Comparison of ENCODE assay signal across 2 cellular contexts in the genomic region with DNA sequence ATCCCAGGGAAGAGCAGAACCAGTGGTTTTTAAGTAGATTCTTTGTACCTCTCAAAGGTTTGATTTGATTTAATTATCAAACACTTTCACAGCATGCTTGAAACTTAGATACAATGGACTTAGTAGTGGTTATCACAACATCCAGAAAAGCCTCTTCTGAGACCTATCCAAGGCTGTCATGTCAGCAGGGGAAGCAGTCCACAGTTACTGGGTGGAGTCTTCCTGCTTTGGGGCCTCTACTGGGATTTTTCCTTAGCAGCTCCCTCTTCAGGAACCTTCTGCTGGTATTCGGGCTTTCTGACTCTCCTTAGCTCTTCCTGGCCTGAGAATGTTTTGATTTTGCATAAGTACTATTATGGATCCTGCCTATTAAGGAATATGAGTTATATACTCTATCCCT.
TF ChIP-seq lines count a peak whose summit lies in the region.

No MANE protein-coding gene starts in this region.

TF ChIP-seq in A549, 52 proteins besides CTCF, POLR2A, EP300 and RAD21:
- no peak for TF ChIP-seq KDM5A (IDR thresholded peaks at IDR 0.05)
- no peak for TF ChIP-seq TFCP2L1 (CRISPR knock-in tag; IDR thresholded peaks at IDR 0.05)
- no peak for TF ChIP-seq NPAS2 (CRISPR knock-in tag; IDR thresholded peaks at IDR 0.05; ENCODE audit: borderline replicate concordance)
- no peak for TF ChIP-seq HOXB13 (CRISPR knock-in tag; IDR thresholded peaks at IDR 0.05; ENCODE audit: low read depth)
- no peak for TF ChIP-seq RCOR1 (IDR thresholded peaks at IDR 0.05; ENCODE audit: low read depth, low read length)
- TF ChIP-seq FOSL2 (IDR thresholded peaks at IDR 0.05), result no peak
- TF ChIP-seq FOSL2 (CRISPR knock-in tag; IDR thresholded peaks at IDR 0.05), result no peak
- TF ChIP-seq SREBF2 (IDR thresholded peaks at IDR 0.05), result no peak
- no peak for TF ChIP-seq CEBPB (IDR thresholded peaks at IDR 0.05)
- no peak for TF ChIP-seq EHF (CRISPR knock-in tag; IDR thresholded peaks at IDR 0.05)
- no peak for TF ChIP-seq JUNB (IDR thresholded peaks at IDR 0.05)
- no peak for TF ChIP-seq ZC3H11A (IDR thresholded peaks at IDR 0.05)
- TF ChIP-seq HES2 (IDR thresholded peaks at IDR 0.05), result no peak
- TF ChIP-seq ESRRA (IDR thresholded peaks at IDR 0.05; ENCODE audit: borderline replicate concordance, low read length), result no peak
- TF ChIP-seq MAZ (IDR thresholded peaks at IDR 0.05; ENCODE audit: borderline replicate concordance, low read depth, low read length), result no peak
- TF ChIP-seq MAFK (IDR thresholded peaks at IDR 0.05; ENCODE audit: partially characterized antibody), result no peak

TF ChIP-seq in IMR-90, 13 proteins besides CTCF, POLR2A, EP300 and RAD21:
- no peak for TF ChIP-seq CHD1 (IDR thresholded peaks at IDR 0.05; ENCODE audit: low read depth, low read length)
- TF ChIP-seq FOS (IDR thresholded peaks at IDR 0.05; ENCODE audit: low read depth, low read length), result no peak
- TF ChIP-seq SMC3 (IDR thresholded peaks at IDR 0.05; ENCODE audit: low read depth, low read length), result no peak
- no peak for TF ChIP-seq NFE2L2 (IDR thresholded peaks at IDR 0.05; ENCODE audit: low read depth, low read length)
- TF ChIP-seq MAZ (IDR thresholded peaks at IDR 0.05; ENCODE audit: borderline replicate concordance, low read depth, low read length), result no peak
- TF ChIP-seq RFX5 (IDR thresholded peaks at IDR 0.05; ENCODE audit: low read depth, low read length), result no peak
- no peak for TF ChIP-seq USF2 (IDR thresholded peaks at IDR 0.05; ENCODE audit: low read depth, low read length)
- TF ChIP-seq, protein P1, sequence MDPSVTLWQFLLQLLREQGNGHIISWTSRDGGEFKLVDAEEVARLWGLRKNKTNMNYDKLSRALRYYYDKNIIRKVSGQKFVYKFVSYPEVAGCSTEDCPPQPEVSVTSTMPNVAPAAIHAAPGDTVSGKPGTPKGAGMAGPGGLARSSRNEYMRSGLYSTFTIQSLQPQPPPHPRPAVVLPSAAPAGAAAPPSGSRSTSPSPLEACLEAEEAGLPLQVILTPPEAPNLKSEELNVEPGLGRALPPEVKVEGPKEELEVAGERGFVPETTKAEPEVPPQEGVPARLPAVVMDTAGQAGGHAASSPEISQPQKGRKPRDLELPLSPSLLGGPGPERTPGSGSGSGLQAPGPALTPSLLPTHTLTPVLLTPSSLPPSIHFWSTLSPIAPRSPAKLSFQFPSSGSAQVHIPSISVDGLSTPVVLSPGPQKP (IDR thresholded peaks at IDR 0.05; ENCODE audit: borderline replicate concordance, low read depth, low read length), result no peak
- TF ChIP-seq CEBPB (IDR thresholded peaks at IDR 0.05; ENCODE audit: low read depth, low read length), result no peak
- TF ChIP-seq BHLHE40 (IDR thresholded peaks at IDR 0.05; ENCODE audit: low read depth, low read length), result no peak
